Comparison of ENCODE assay signal across 16 cellular contexts in the genomic region with DNA sequence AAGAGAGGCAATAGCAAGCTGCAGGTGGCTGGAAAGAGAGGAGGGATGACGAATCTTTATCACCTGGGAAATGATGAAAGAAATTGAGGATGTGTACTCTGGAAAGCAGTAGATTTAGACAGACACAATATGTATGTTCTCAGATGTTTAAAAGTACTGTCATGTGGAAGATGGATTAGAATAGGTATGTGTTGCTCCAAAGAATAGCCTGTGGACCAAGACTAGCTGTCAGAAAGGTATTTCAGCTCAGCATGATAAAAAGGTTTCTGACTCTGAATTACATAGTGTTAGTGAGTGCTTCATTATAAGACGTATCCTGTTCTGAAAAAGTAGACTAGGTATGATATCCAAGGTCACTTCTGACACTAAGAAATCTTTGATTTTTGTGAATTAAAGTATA.
A peak's percentile ranks its signal among the peaks of the same experiment; 100 is the strongest.
DNase-seq lines count a peak whose midpoint lies in the region.
"Had no signal": no experiment of that assay in that cellular context is flagged by ENCODE, and none has a peak within 500 bp of the region (broad histone marks: within the 10 kb centered on the region; RNA-seq: fewer than 3 reads in every experiment).

No MANE protein-coding gene starts in this region.

- H3K36me3 ChIP-seq in neuronal stem cell (replicated peaks in 1 of 2; ENCODE audit: control insufficient read depth in 2 of 2, insufficient read depth in 2 of 2, low read length in 2 of 2), result no peaks in the 10 kb centered on the region
- H3K36me3 ChIP-seq: HAP-1 had no signal

- no CpG with 5 or more reads among the region's 2 CpGs for WGBS in neuronal stem cell (ENCODE audit: extremely low coverage in 2 of 2, insufficient read length in 2 of 2, insufficient replicate concordance in 1 of 2), 2 donors

- no peaks in the 10 kb centered on the region for H3K4me1 ChIP-seq in neuronal stem cell (ENCODE audit: control insufficient read depth in 2 of 2, insufficient read depth in 1 of 2, low read depth in 1 of 2, low read length in 2 of 2)
- H3K4me1 ChIP-seq: Caco-2, HAP-1 had no signal

- no peak overlapping the region for H2AK5ac ChIP-seq in neuronal stem cell (ENCODE audit: low read depth, low read length)

- no peak overlapping the region for H3K23ac ChIP-seq in neuronal stem cell (ENCODE audit: low read depth, low read length, poor library complexity)

- H2BK120ac ChIP-seq in neuronal stem cell (ENCODE audit: low read depth, low read length), result no peak overlapping the region

- no peaks in the 10 kb centered on the region for H3K27me3 ChIP-seq in neuronal stem cell (ENCODE audit: control insufficient read depth in 3 of 3, insufficient read depth in 3 of 3, low read depth in 1 of 3, low read length in 3 of 3)

- peak overlapping the region; percentile 23 for H2AFZ ChIP-seq in neuronal stem cell (ENCODE audit: low read length)

- no peaks in the 10 kb centered on the region for H3K79me1 ChIP-seq in neuronal stem cell (ENCODE audit: low read depth, low read length)

- no peak overlapping the region for H3K9ac ChIP-seq in neuronal stem cell (ENCODE audit: low read depth, low read length, poor library complexity)

- no peak overlapping the region for H2BK5ac ChIP-seq in neuronal stem cell (ENCODE audit: low read length)

- intact Hi-C loops in head of caudate nucleus (cut with DNase I), result no loop called here

- H2BK12ac ChIP-seq in neuronal stem cell (ENCODE audit: low read length), result no peak overlapping the region

- no peak overlapping the region for H3K4me2 ChIP-seq in neuronal stem cell (ENCODE audit: insufficient read depth, low read length, poor library complexity, severe bottlenecking)

- H3K9me3 ChIP-seq in neuronal stem cell (replicated peaks in 1 of 2; ENCODE audit: control insufficient read depth in 2 of 2, insufficient read depth in 1 of 2, low read depth in 1 of 2, low read length in 2 of 2), result no peaks in the 10 kb centered on the region
- H3K9me3 ChIP-seq: Caco-2, HAP-1 had no signal

- H3K18ac ChIP-seq in neuronal stem cell (ENCODE audit: low read length), result no peak overlapping the region

- H4K91ac ChIP-seq in neuronal stem cell (ENCODE audit: low read depth, low read length, poor library complexity), result no peak overlapping the region

- H3K4me3 ChIP-seq in neuronal stem cell (ENCODE audit: low read length in 2 of 2), result no peak overlapping the region
- H3K4me3 ChIP-seq: HAP-1 had no signal

- H4K8ac ChIP-seq in neuronal stem cell (ENCODE audit: low read depth, low read length), result no peak overlapping the region

- DNase-seq in NCI-H345 (lab: John Stamatoyannopoulos, UW) (peak; percentile 16), NCI-H345 treated with DMSO at 0.1 percent for 48 hours (lab: John Stamatoyannopoulos, UW; ENCODE audit: unreplicated experiment) (no peak), NCI-H146 treated with DMSO at 0.1 percent for 48 hours (lab: John Stamatoyannopoulos, UW; ENCODE audit: unreplicated experiment) (peak; percentile 10), NCI-H69 (lab: John Stamatoyannopoulos, UW) (peak; percentile 27), neuronal stem cell (ENCODE audit: low spot score) (no peak), COR-L47 (lab: John Stamatoyannopoulos, UW) (no peak), head of caudate nucleus (no peak)
- DNase-seq: C1 segment of cervical spinal cord; Caco-2; CD4-positive, alpha-beta memory T cell; DMS153; DMS79 treated with DMSO at 0.1 percent for 48 hours; GF-D8; GOT3; HFFc6 had no signal

- no peak overlapping the region for H2BK15ac ChIP-seq in neuronal stem cell (ENCODE audit: low read length)

- H3K4ac ChIP-seq in neuronal stem cell (ENCODE audit: low read length), result no peak overlapping the region

- no peak overlapping the region for H3K14ac ChIP-seq in neuronal stem cell (ENCODE audit: low read length)

- no peak overlapping the region for H3K27ac ChIP-seq in neuronal stem cell (replicated peaks; ENCODE audit: low read length)

Comparison
In these comparisons a context has a peak if more than half of its experiments do, and no peak if none do; other contexts are left out.
1. DNase-seq: peak in NCI-H345 (single experiment), NCI-H146 treated with DMSO at 0.1 percent for 48 hours (single experiment) and NCI-H69 (single experiment); none in NCI-H345 treated with DMSO at 0.1 percent for 48 hours (single experiment), neuronal stem cell (single experiment), COR-L47 (single experiment) and head of caudate nucleus (0 of 42).